In the genomic region with DNA sequence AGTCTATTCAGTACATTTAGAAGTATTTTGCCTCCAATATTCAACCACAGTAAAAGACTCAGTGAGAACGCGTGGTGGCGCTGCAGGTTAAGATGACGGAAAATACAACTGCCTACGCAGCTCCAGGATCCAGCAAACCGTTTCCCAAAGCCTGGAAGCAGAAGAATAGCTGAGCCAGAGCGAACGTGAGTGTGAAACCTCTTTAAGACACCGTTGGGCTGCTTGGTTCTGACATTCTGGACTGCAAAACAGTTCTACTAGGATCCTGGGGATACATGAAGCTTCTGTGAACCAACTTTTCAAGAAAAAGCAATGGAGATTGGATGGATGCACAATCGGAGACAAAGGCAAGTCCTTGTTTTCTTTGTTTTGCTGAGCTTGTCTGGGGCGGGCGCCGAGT, we compare ENCODE assay signal across 8 cellular contexts. TPM values are rescaled to one million over a fixed set of nuclear protein-coding genes. Genes with fewer than 3 reads are reported as not detected.
A peak's percentile ranks its signal among the peaks of the same experiment; 100 is the strongest.
DNase-seq lines count a peak whose midpoint lies in the region; ATAC-seq and TF ChIP-seq lines count a peak whose summit lies in the region.

A gene (plus strand): TSS at position 140 of the 400 bp plus-strand sequence. CDS start 173 bp downstream, at position 313.

- peak within 1 kb of the TSS; percentile 44; the same call in 1 of the 2 replicates for H2AFZ ChIP-seq in GM23338

- H3K4me1 Mint-ChIP-seq in GM23338 (peaks cover 12% of the 10 kb centered on the region), glutamatergic neuron (ENCODE audit: low read depth, unreplicated experiment) (no peaks in the 10 kb centered on the region)

- H3K27ac ChIP-seq in GM23338 (ENCODE audit: low read depth), result no peak within 1 kb of the TSS

- no peaks in the 10 kb centered on the region for H3F3A ChIP-seq in GM23338 (replicated peaks; ENCODE audit: low read depth)

- peak within 1 kb of the TSS; percentile 29; the same call in 1 of the 2 replicates for H3K4me3 ChIP-seq in GM23338

- peak within 1 kb of the TSS; percentile 58 for H3K4me3 Mint-ChIP-seq in GM23338
- peak within 1 kb of the TSS; percentile 87 for H3K4me3 Mint-ChIP-seq in glutamatergic neuron (ENCODE audit: unreplicated experiment)

- intact Hi-C loops in sciatic nerve (cut with DNase I), result no loop called here

- peaks cover 23% of the 10 kb centered on the region for H3K36me3 Mint-ChIP-seq in GM23338 (ENCODE audit: low read depth)
- H3K36me3 Mint-ChIP-seq in glutamatergic neuron (ENCODE audit: unreplicated experiment), result peaks cover 46% of the 10 kb centered on the region

- no peaks in the 10 kb centered on the region for H3K4me1 ChIP-seq in GM23338 (ENCODE audit: insufficient read depth)

- no peaks in the 10 kb centered on the region for H3K79me2 ChIP-seq in GM23338 (replicated peaks; ENCODE audit: insufficient read depth)

- H3K27ac Mint-ChIP-seq in GM23338 (no peak within 1 kb of the TSS), glutamatergic neuron (ENCODE audit: unreplicated experiment) (peak within 1 kb of the TSS; percentile 79)

- H3K9me2 ChIP-seq in GM23338 (ENCODE audit: insufficient read depth), result no peaks in the 10 kb centered on the region; the same call in 1 of the 2 replicates

- H3K9me3 Mint-ChIP-seq in GM23338 (peaks cover 27% of the 10 kb centered on the region), glutamatergic neuron (ENCODE audit: unreplicated experiment) (peaks cover 32% of the 10 kb centered on the region)

- no peaks in the 10 kb centered on the region for H4K20me1 ChIP-seq in GM23338 (replicated peaks; ENCODE audit: insufficient read depth)

- TF ChIP-seq CTCF in GM23338 (conservative IDR thresholded peaks at IDR 0.05; ENCODE audit: low read depth in 2 of 2) (peak; percentile 83 to 85), glutamatergic neuron (IDR thresholded peaks at IDR 0.05; ENCODE audit: partially characterized antibody, unreplicated experiment) (peak; percentile 50)

- no peaks in the 10 kb centered on the region for H3K27me3 Mint-ChIP-seq in GM23338 (ENCODE audit: insufficient read depth, low read depth, poor library complexity)
- H3K27me3 Mint-ChIP-seq in glutamatergic neuron (ENCODE audit: unreplicated experiment), result peaks cover 15% of the 10 kb centered on the region

- peak within 1 kb of the TSS; percentile 22; the same call in 1 of the 2 replicates for H3K4me2 ChIP-seq in GM23338

- H3K36me3 ChIP-seq in GM23338 (ENCODE audit: insufficient read depth), result no peaks in the 10 kb centered on the region; the same call in 1 of the 2 replicates

- ATAC-seq in GM23338 (peak; percentile 69), sciatic nerve (peak; percentile 77), GM21737 (IDR thresholded peaks at IDR 0.05; ENCODE audit: unreplicated experiment) (no peak), GM21367 (IDR thresholded peaks at IDR 0.05; ENCODE audit: unreplicated experiment) (no peak)

- H3K27me3 ChIP-seq in GM23338 (ENCODE audit: insufficient read depth), result no peaks in the 10 kb centered on the region

- peak; percentile 89 for DNase-seq in GM23338 (ENCODE audit: low spot score)
- DNase-seq in RPMI7951 (ENCODE audit: low read depth), result peak; percentile 68
- DNase-seq in glutamatergic neuron, result peak; percentile 47
- peak; percentile 72 for DNase-seq in sciatic nerve (ENCODE audit: low spot score)
- DNase-seq in activated CD8-positive, alpha-beta memory T cell treated with anti-CD3 and anti-CD28 coated beads for 24 hours, result no peak
- no peak for DNase-seq in NCI-H2107 treated with DMSO at 0.1 percent for 48 hours (lab: John Stamatoyannopoulos, UW; ENCODE audit: unreplicated experiment)

TF ChIP-seq in GM23338, 12 proteins besides CTCF, POLR2A, EP300 and RAD21:
- TF ChIP-seq CREB1 (CRISPR knock-in tag; IDR thresholded peaks at IDR 0.05; ENCODE audit: low read depth), result peak; percentile 69
- no peak for TF ChIP-seq POLR2AphosphoS5 (IDR thresholded peaks at IDR 0.05; ENCODE audit: low read depth)
- TF ChIP-seq, protein P1, sequence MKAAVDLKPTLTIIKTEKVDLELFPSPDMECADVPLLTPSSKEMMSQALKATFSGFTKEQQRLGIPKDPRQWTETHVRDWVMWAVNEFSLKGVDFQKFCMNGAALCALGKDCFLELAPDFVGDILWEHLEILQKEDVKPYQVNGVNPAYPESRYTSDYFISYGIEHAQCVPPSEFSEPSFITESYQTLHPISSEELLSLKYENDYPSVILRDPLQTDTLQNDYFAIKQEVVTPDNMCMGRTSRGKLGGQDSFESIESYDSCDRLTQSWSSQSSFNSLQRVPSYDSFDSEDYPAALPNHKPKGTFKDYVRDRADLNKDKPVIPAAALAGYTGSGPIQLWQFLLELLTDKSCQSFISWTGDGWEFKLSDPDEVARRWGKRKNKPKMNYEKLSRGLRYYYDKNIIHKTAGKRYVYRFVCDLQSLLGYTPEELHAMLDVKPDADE (IDR thresholded peaks at IDR 0.05), result no peak
- TF ChIP-seq EZH2phosphoT487 (IDR thresholded peaks at IDR 0.05; ENCODE audit: unreplicated experiment), result no peak
- no peak for TF ChIP-seq ZNF331 (CRISPR knock-in tag; IDR thresholded peaks at IDR 0.05; ENCODE audit: low read depth)
- no peak for TF ChIP-seq NANOG (IDR thresholded peaks at IDR 0.05; ENCODE audit: borderline replicate concordance)

RNA-seq across cellular contexts. Expression of the gene that starts here (rescaled TPM):
- 2.2 and 2.4 TPM in 2 replicates for total RNA-seq in GM23338 (2014; rRNA removed; shearing (Covaris generic))
- 0.73 and 0.92 TPM in 2 replicates for polyA plus RNA-seq in GM23338 (2016; fragmentation: Nextera tagmentation; extraction: Ambion mirVana)
- 2.0 and 2.1 TPM in 2 replicates for total RNA-seq in RPMI7951 (2014; rRNA removed; shearing (Covaris generic))
- total RNA-seq in glutamatergic neuron (ENCODE audit: unreplicated experiment) (20.1 TPM), sciatic nerve (9.5 TPM)

Comparison
In these comparisons a context has a peak if more than half of its experiments do, and no peak if none do; other contexts are left out.
1. ATAC-seq: peak in GM23338 (single experiment) and sciatic nerve (single experiment); none in GM21737 (single experiment) and GM21367 (single experiment).
2. DNase-seq: peak in GM23338 (single experiment), RPMI7951 (single experiment), glutamatergic neuron (single experiment) and sciatic nerve (single experiment); none in activated CD8-positive, alpha-beta memory T cell treated with anti-CD3 and anti-CD28 coated beads for 24 hours (single experiment) and NCI-H2107 treated with DMSO at 0.1 percent for 48 hours (single experiment).